1 cellular context compared by ENCODE assay signal in the genomic region with DNA sequence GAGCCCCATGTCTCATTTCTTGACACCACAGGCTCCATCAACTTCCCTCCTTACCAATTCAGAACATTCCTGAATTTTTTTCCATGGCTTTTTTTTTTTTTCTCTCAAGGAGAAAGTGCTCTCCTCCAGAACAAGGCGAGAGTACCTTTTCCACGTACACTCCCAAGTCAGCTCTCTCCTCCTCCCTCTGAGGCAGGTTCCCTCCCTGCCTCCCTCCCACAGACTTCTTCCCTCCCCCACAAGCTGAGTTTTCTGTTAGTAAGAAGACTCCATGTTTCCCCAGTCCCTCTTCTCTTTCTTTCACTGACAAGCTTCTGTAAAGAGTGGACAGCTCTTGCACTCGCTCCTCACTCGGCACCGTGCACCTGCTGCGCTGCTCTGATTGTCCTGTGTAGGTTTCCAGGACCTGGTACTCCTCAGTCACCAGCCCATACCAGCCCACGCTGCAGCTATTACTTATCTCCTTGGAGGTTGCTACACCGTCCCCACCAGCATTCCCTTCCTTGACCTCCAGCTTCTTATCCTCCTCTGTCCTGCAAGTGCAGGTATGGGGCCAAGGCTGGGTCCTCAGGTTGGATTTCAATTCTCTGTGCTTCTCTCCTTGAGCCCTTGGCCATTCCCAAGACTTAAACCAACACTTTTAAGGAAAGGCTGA.
TF ChIP-seq lines count a peak whose summit lies in the region.

No MANE protein-coding gene starts in this region.

TF ChIP-seq in H1, 55 proteins besides CTCF, POLR2A, EP300 and RAD21:
- TF ChIP-seq MAFK (IDR thresholded peaks at IDR 0.05; ENCODE audit: low read depth, low read length) (no peak), TBP (IDR thresholded peaks at IDR 0.05; ENCODE audit: low read depth, low read length) (no peak), BACH1 (IDR thresholded peaks at IDR 0.05; ENCODE audit: low read length) (no peak), SP2 (IDR thresholded peaks at IDR 0.05; ENCODE audit: low read length) (no peak), HDAC2 (IDR thresholded peaks at IDR 0.05; ENCODE audit: borderline replicate concordance in 1 of 2, low read depth in 2 of 2, low read length in 2 of 2) (no peak), GABPA (IDR thresholded peaks at IDR 0.05; ENCODE audit: borderline replicate concordance, insufficient read depth, low read length) (no peak), SIX5 (IDR thresholded peaks at IDR 0.05; ENCODE audit: low read depth, low read length) (no peak), SP4 (IDR thresholded peaks at IDR 0.05; ENCODE audit: low read length) (no peak), KDM1A (IDR thresholded peaks at IDR 0.05; ENCODE audit: borderline replicate concordance, low read length) (no peak), KDM5A (IDR thresholded peaks at IDR 0.05; ENCODE audit: low read length) (no peak), SUZ12 (IDR thresholded peaks at IDR 0.05; ENCODE audit: low read length) (no peak), PHF8 (conservative IDR thresholded peaks at IDR 0.05; ENCODE audit: low read depth, low read length) (no peak), ZNF274 (IDR thresholded peaks at IDR 0.05; ENCODE audit: borderline replicate concordance, extremely low read depth, low read length) (no peak), RNF2 (IDR thresholded peaks at IDR 0.05; ENCODE audit: borderline replicate concordance, low read depth, low read length, missing control alignments, poor library complexity, severe bottlenecking) (no peak), SRF (IDR thresholded peaks at IDR 0.05; ENCODE audit: low read depth, low read length) (no peak), NRF1 (IDR thresholded peaks at IDR 0.05; ENCODE audit: low read depth, low read length) (no peak), CBX5 (IDR thresholded peaks at IDR 0.05; ENCODE audit: low read depth, low read length) (no peak)
- TF ChIP-seq, protein P1, sequence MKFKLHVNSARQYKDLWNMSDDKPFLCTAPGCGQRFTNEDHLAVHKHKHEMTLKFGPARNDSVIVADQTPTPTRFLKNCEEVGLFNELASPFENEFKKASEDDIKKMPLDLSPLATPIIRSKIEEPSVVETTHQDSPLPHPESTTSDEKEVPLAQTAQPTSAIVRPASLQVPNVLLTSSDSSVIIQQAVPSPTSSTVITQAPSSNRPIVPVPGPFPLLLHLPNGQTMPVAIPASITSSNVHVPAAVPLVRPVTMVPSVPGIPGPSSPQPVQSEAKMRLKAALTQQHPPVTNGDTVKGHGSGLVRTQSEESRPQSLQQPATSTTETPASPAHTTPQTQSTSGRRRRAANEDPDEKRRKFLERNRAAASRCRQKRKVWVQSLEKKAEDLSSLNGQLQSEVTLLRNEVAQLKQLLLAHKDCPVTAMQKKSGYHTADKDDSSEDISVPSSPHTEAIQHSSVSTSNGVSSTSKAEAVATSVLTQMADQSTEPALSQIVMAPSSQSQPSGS (IDR thresholded peaks at IDR 0.05; ENCODE audit: low read length) = no peak
- TF ChIP-seq, protein P2, sequence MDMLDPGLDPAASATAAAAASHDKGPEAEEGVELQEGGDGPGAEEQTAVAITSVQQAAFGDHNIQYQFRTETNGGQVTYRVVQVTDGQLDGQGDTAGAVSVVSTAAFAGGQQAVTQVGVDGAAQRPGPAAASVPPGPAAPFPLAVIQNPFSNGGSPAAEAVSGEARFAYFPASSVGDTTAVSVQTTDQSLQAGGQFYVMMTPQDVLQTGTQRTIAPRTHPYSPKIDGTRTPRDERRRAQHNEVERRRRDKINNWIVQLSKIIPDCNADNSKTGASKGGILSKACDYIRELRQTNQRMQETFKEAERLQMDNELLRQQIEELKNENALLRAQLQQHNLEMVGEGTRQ (IDR thresholded peaks at IDR 0.05; ENCODE audit: low read length) = no peak
